In genomic region chr2:229780856-229781773, GRCh38 we compare ENCODE assay signal across 8 cellular contexts.
DNase-seq lines count a peak whose midpoint lies in the region; ATAC-seq and TF ChIP-seq lines count a peak whose summit lies in the region.

No MANE protein-coding gene starts in this region.

- peaks cover 68% of the 10 kb centered on the region; the same call in 1 of the 2 replicates for H3K36me3 ChIP-seq in OCI-LY1 (ENCODE audit: insufficient read depth, low read length)
- peaks cover 0 to 86% of the 10 kb centered on the region in 2 donors for H3K36me3 ChIP-seq in left lung
- peaks cover 14 to 53% (median 40%) of the 10 kb centered on the region in 3 donors for H3K36me3 ChIP-seq in tibial artery

- no peak overlapping the region for H3K4me3 ChIP-seq in OCI-LY1 (ENCODE audit: low read depth, low read length, poor library complexity, severe bottlenecking)
- H3K4me3 ChIP-seq in coronary artery, result no peak overlapping the region
- no peak overlapping the region for H3K4me3 ChIP-seq in left lung
- H3K4me3 ChIP-seq in tibial artery, result no peak overlapping the region

- no peak overlapping the region for H2AFZ ChIP-seq in OCI-LY1 (ENCODE audit: low read length)

- ATAC-seq in activated naive CD8-positive, alpha-beta T cell treated with anti-CD3 and anti-CD28 coated beads, Interleukin-2, amount 10 ng/mL, durations not matched to agents 7 days and 5 days (ENCODE audit: low read depth), result peak; percentile 70
- ATAC-seq in left lung (peak; percentile 91), HG02870 (IDR thresholded peaks at IDR 0.05; ENCODE audit: unreplicated experiment) (no peak)

- peak; percentile 89 for TF ChIP-seq CTCF in OCI-LY1 (IDR thresholded peaks at IDR 0.05; ENCODE audit: low read length)
- peak; percentile 63 for TF ChIP-seq CTCF in coronary artery (IDR thresholded peaks at IDR 0.05)
- TF ChIP-seq CTCF in left lung (IDR thresholded peaks at IDR 0.05), result peak; percentile 76 to 93
- peak; percentile 67 to 88 for TF ChIP-seq CTCF in tibial artery (IDR thresholded peaks at IDR 0.05)

- no peak overlapping the region for H3K27ac Mint-ChIP-seq in activated naive CD8-positive, alpha-beta T cell treated with anti-CD3 and anti-CD28 coated beads, Interleukin-2, amount 10 ng/mL, durations not matched to agents 7 days and 5 days
- no peak overlapping the region for H3K27ac Mint-ChIP-seq in activated naive CD8-positive, alpha-beta T cell treated with anti-CD3 and anti-CD28 coated beads for 36 hours

- H3K27me3 ChIP-seq in OCI-LY1 (ENCODE audit: insufficient read depth, low read length), result no peaks in the 10 kb centered on the region
- H3K27me3 ChIP-seq in left lung, result no peaks in the 10 kb centered on the region
- H3K27me3 ChIP-seq in tibial artery, result no peaks in the 10 kb centered on the region

- H3K4me1 Mint-ChIP-seq in activated naive CD8-positive, alpha-beta T cell treated with anti-CD3 and anti-CD28 coated beads, Interleukin-2, amount 10 ng/mL, durations not matched to agents 7 days and 5 days, result peaks cover 8% of the 10 kb centered on the region
- peaks cover 15% of the 10 kb centered on the region for H3K4me1 Mint-ChIP-seq in activated naive CD8-positive, alpha-beta T cell treated with anti-CD3 and anti-CD28 coated beads for 36 hours

- H3K4me1 ChIP-seq in OCI-LY1 (ENCODE audit: insufficient read depth, low read length, severe bottlenecking) (peaks cover 3% of the 10 kb centered on the region), left lung (no peaks in the 10 kb centered on the region), tibial artery (peaks cover 0 to 14% (median 8%) of the 10 kb centered on the region in 4 donors)

- H3K9me2 ChIP-seq in OCI-LY1 (ENCODE audit: low read depth, low read length), result no peaks in the 10 kb centered on the region

- H3K9me3 ChIP-seq in OCI-LY1 (ENCODE audit: low read length) (no peaks in the 10 kb centered on the region), left lung (no peaks in the 10 kb centered on the region), tibial artery (no peaks in the 10 kb centered on the region)

- no peak overlapping the region for H3K4me2 ChIP-seq in OCI-LY1 (ENCODE audit: low read length)

- no peaks in the 10 kb centered on the region for H3K27me3 Mint-ChIP-seq in activated naive CD8-positive, alpha-beta T cell treated with anti-CD3 and anti-CD28 coated beads, Interleukin-2, amount 10 ng/mL, durations not matched to agents 7 days and 5 days
- H3K27me3 Mint-ChIP-seq in activated naive CD8-positive, alpha-beta T cell treated with anti-CD3 and anti-CD28 coated beads for 36 hours, result no peaks in the 10 kb centered on the region

- POLR2A ChIA-PET in activated naive CD8-positive, alpha-beta T cell treated with anti-CD3 and anti-CD28 coated beads, Interleukin-2, amount 10 ng/mL, durations not matched to agents 7 days and 5 days (lab: Charles Lee), result interaction anchor here (1.0 kb wide), 1 partner anchor 12 kb away, joined by 3 read pairs; no protein-coding TSS in a partner anchor

- H3K79me2 ChIP-seq in OCI-LY1 (ENCODE audit: insufficient read depth, low read length), result no peaks in the 10 kb centered on the region

- intact Hi-C loops in left lung (cut with DNase I), result no loop called here
- intact Hi-C loops in tibial artery (cut with DNase I; ENCODE audit: low total_unique reads), result no loop called here

- H3K27ac ChIP-seq in OCI-LY1 (ENCODE audit: low read depth, low read length, poor library complexity, severe bottlenecking) (no peak overlapping the region), coronary artery (no peak overlapping the region), left lung (no peak overlapping the region), tibial artery (no peak overlapping the region)

- H3K4me3 Mint-ChIP-seq in activated naive CD8-positive, alpha-beta T cell treated with anti-CD3 and anti-CD28 coated beads, Interleukin-2, amount 10 ng/mL, durations not matched to agents 7 days and 5 days, result no peak overlapping the region
- no peak overlapping the region for H3K4me3 Mint-ChIP-seq in activated naive CD8-positive, alpha-beta T cell treated with anti-CD3 and anti-CD28 coated beads for 36 hours

- H4K20me1 ChIP-seq in OCI-LY1 (ENCODE audit: insufficient read depth, low read length), result no peaks in the 10 kb centered on the region

- no peaks in the 10 kb centered on the region for H3K9me3 Mint-ChIP-seq in activated naive CD8-positive, alpha-beta T cell treated with anti-CD3 and anti-CD28 coated beads, Interleukin-2, amount 10 ng/mL, durations not matched to agents 7 days and 5 days
- no peaks in the 10 kb centered on the region for H3K9me3 Mint-ChIP-seq in activated naive CD8-positive, alpha-beta T cell treated with anti-CD3 and anti-CD28 coated beads for 36 hours

- H3F3A ChIP-seq in OCI-LY1 (ENCODE audit: insufficient read depth, low read length), result no peaks in the 10 kb centered on the region

- H3K9ac ChIP-seq in OCI-LY1 (ENCODE audit: low read length), result no peak overlapping the region

- peaks cover 18% of the 10 kb centered on the region for H3K36me3 Mint-ChIP-seq in activated naive CD8-positive, alpha-beta T cell treated with anti-CD3 and anti-CD28 coated beads, Interleukin-2, amount 10 ng/mL, durations not matched to agents 7 days and 5 days
- H3K36me3 Mint-ChIP-seq in activated naive CD8-positive, alpha-beta T cell treated with anti-CD3 and anti-CD28 coated beads for 36 hours, result peaks cover 19% of the 10 kb centered on the region

- no peak for DNase-seq in activated naive CD8-positive, alpha-beta T cell treated with anti-CD3 and anti-CD28 coated beads, Interleukin-2, amount 10 ng/mL, durations not matched to agents 7 days and 5 days
- no peak for DNase-seq in activated naive CD8-positive, alpha-beta T cell treated with anti-CD3 and anti-CD28 coated beads for 36 hours
- DNase-seq in HPDE6-E6E7 (ENCODE audit: extremely low spot score), result peak; percentile 45
- no peak for DNase-seq in coronary artery (ENCODE audit: low spot score)
- DNase-seq in left lung, result no peak
- no peak for DNase-seq in tibial artery
